In the genomic region with DNA sequence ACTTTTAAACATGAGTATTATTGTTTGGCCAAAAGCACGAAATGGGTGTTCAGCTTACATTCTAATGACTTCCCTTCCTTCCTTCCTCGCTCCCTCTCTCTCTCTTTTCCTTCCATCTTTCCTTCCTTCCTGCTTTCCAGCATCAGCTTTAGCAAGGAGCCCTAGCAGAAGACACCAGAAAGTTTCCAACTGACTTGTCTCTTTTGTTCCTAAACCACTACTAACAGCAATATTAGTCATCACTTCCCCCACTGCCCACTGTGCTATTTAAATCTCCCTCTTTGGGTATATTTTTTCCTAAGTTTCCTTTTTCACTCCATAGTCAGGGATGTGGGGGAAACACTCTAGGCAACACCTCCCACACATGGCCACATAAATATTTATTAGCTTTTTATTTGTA, we compare ENCODE assay signal across 8 cellular contexts.
DNase-seq lines count a peak whose midpoint lies in the region; ATAC-seq and TF ChIP-seq lines count a peak whose summit lies in the region.
"Not testable (repeated sequence)": the region's sequence is repeated elsewhere in the genome, so short reads cannot be mapped to it uniquely, and the experiment has no call there.

No MANE protein-coding gene starts in this region.

- H3K9ac ChIP-seq in Loucy (ENCODE audit: low read depth, low read length, poor library complexity, severe bottlenecking): not testable (repeated sequence)

- H3K4me3 ChIP-seq in ACC112 (ENCODE audit: low read depth, low read length); Loucy (ENCODE audit: low read length, poor library complexity, severe bottlenecking); RWPE2 (ENCODE audit: severe bottlenecking); astrocyte of the spinal cord (ENCODE audit: low read depth, low read length); fibroblast of mammary gland (ENCODE audit: control insufficient read depth, low read depth, low read length): not testable (repeated sequence)

- H3K27me3 Mint-ChIP-seq in nephron (ENCODE audit: low read depth); stimulated activated memory B cell treated with anti-CD40 and anti-IgM and Interleukin-4, amounts not matched to agents 10 μg/mL and 1 μg/mL and 100 μg/mL, for 72 hours: not testable (repeated sequence)

- H3K27me3 ChIP-seq in ACC112 (ENCODE audit: insufficient read depth, low read length); Loucy (ENCODE audit: insufficient read depth, low read length, poor library complexity, severe bottlenecking); RWPE2 (ENCODE audit: insufficient read depth, poor library complexity, severe bottlenecking): not testable (repeated sequence)

- H3K27ac ChIP-seq in ACC112 (ENCODE audit: low read depth, low read length) (peak overlapping the region; percentile 51), RWPE2 (ENCODE audit: poor library complexity, severe bottlenecking) (peak overlapping the region; percentile 92)

- TF ChIP-seq CTCF in Loucy (conservative IDR thresholded peaks at IDR 0.05; ENCODE audit: low read length); RWPE2 (IDR thresholded peaks at IDR 0.05; ENCODE audit: poor library complexity, severe bottlenecking); astrocyte of the spinal cord (IDR thresholded peaks at IDR 0.05; ENCODE audit: low read depth, low read length); fibroblast of mammary gland (conservative IDR thresholded peaks at IDR 0.05; ENCODE audit: control insufficient read depth, insufficient read depth, low read depth, low read length); nephron (IDR thresholded peaks at IDR 0.05; ENCODE audit: unreplicated experiment in 3 of 3): not testable (repeated sequence)

- H3K4me2 ChIP-seq in Loucy (ENCODE audit: low read depth, low read length, poor library complexity, severe bottlenecking): peak overlapping the region; percentile 58

- peak; percentile 68 for ATAC-seq in GM21423 (IDR thresholded peaks at IDR 0.05; ENCODE audit: unreplicated experiment)
- peak; percentile 56 for ATAC-seq in RWPE2 (ENCODE audit: low read depth)
- peak; percentile 47 for ATAC-seq in stimulated activated memory B cell treated with anti-CD40 and anti-IgM and Interleukin-4, amounts not matched to agents 10 μg/mL and 1 μg/mL and 100 μg/mL, for 72 hours

- H4K20me1 ChIP-seq in Loucy (ENCODE audit: insufficient read depth, low read length, poor library complexity, severe bottlenecking): not testable (repeated sequence)

- H3K4me1 ChIP-seq in ACC112 (ENCODE audit: control insufficient read depth, insufficient read depth, low read length, unreplicated experiment) (peaks cover 31% of the 10 kb centered on the region), Loucy (ENCODE audit: insufficient read depth, low read length, poor library complexity, severe bottlenecking) (peaks cover 42% of the 10 kb centered on the region), RWPE2 (ENCODE audit: insufficient read depth, poor library complexity, severe bottlenecking) (peaks cover 17% of the 10 kb centered on the region)

- not testable (repeated sequence) for H3K9me2 ChIP-seq in Loucy (replicated peaks; ENCODE audit: low read depth, low read length)

- not testable (repeated sequence) for H3K9me3 ChIP-seq in Loucy (ENCODE audit: insufficient read depth, low read depth, low read length); RWPE2 (ENCODE audit: severe bottlenecking)

- not testable (repeated sequence) for H3K36me3 ChIP-seq in ACC112 (ENCODE audit: insufficient read depth, low read length); Loucy (ENCODE audit: insufficient read depth, low read length); RWPE2 (ENCODE audit: low read depth)

- in situ Hi-C loops in astrocyte of the spinal cord (cut with HindIII; ENCODE audit: low sequenced_read_pairs): not testable (repeated sequence)

- H3K4me1 Mint-ChIP-seq in nephron: peaks cover 23% of the 10 kb centered on the region
- H3K4me1 Mint-ChIP-seq in stimulated activated memory B cell treated with anti-CD40 and anti-IgM and Interleukin-4, amounts not matched to agents 10 μg/mL and 1 μg/mL and 100 μg/mL, for 72 hours: peaks cover 35% of the 10 kb centered on the region

- not testable (repeated sequence) for H3K79me2 ChIP-seq in ACC112 (ENCODE audit: control insufficient read depth, insufficient read depth, low read length, unreplicated experiment); Loucy (ENCODE audit: insufficient read depth, low read length)

- H3K36me3 Mint-ChIP-seq in nephron (ENCODE audit: low read depth); stimulated activated memory B cell treated with anti-CD40 and anti-IgM and Interleukin-4, amounts not matched to agents 10 μg/mL and 1 μg/mL and 100 μg/mL, for 72 hours: not testable (repeated sequence)

- not testable (repeated sequence) for DNase-seq in RWPE2 (ENCODE audit: low spot score)
- DNase-seq in astrocyte of the spinal cord (ENCODE audit: low read depth, low spot score) (peak; percentile 40), fibroblast of mammary gland (ENCODE audit: low read depth) (peak; percentile 15)

- H3K4me3 Mint-ChIP-seq in nephron; stimulated activated memory B cell treated with anti-CD40 and anti-IgM and Interleukin-4, amounts not matched to agents 10 μg/mL and 1 μg/mL and 100 μg/mL, for 72 hours: not testable (repeated sequence)

- H3F3A ChIP-seq in Loucy (ENCODE audit: low read depth): not testable (repeated sequence)

- not testable (repeated sequence) for H3K9me3 Mint-ChIP-seq in nephron; stimulated activated memory B cell treated with anti-CD40 and anti-IgM and Interleukin-4, amounts not matched to agents 10 μg/mL and 1 μg/mL and 100 μg/mL, for 72 hours

- not testable (repeated sequence) for H2AFZ ChIP-seq in ACC112 (ENCODE audit: low read length, unreplicated experiment); Loucy (ENCODE audit: low read length)

- peak overlapping the region in 2 of 3 experiments; percentile 10 to 13 for H3K27ac Mint-ChIP-seq in nephron
- not testable (repeated sequence) for H3K27ac Mint-ChIP-seq in stimulated activated memory B cell treated with anti-CD40 and anti-IgM and Interleukin-4, amounts not matched to agents 10 μg/mL and 1 μg/mL and 100 μg/mL, for 72 hours
